Comparison of ENCODE assay signal across 13 cellular contexts in the genomic region with DNA sequence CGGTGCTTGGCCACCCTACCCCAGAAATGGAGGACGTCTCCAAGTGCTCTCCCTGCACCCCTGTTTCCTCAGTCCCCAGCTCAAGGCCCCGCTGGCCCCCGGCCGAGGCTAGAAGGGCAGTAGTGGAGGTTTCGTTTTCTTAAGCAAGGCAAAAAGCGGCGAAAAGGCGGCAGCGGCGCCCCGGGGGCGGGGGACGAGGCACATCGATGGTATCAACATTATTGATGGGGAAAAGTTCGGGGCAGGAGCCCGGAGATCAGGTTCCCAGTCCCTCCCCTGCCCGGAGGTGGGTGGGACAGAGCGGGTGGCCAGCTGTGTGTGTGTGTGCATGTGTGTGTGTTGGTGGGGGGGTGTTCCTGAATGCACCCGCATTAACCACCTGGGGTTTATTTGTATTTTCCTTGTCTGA. TPM values are rescaled to one million over a fixed set of nuclear protein-coding genes. Genes with fewer than 3 reads are reported as not detected.
DNase-seq lines count a peak whose midpoint lies in the region; TF ChIP-seq lines count a peak whose summit lies in the region.
"Had no signal": no experiment of that assay in that cellular context is flagged by ENCODE, and none has a peak within 500 bp of the region (broad histone marks: within the 10 kb centered on the region; RNA-seq: fewer than 3 reads in every experiment).

No MANE protein-coding gene starts in this region.

- H3F3A ChIP-seq in neural cell (ENCODE audit: insufficient read depth, low read length, poor library complexity, severe bottlenecking) = no peaks in the 10 kb centered on the region

- TF ChIP-seq POLR2A in esophagus squamous epithelium (IDR thresholded peaks at IDR 0.05) = no peak
- TF ChIP-seq POLR2A in lower leg skin (IDR thresholded peaks at IDR 0.05) = no peak

- DNase-seq in A673 (ENCODE audit: low spot score) = peak; percentile 22
- peak; percentile 55 for DNase-seq in HK-2 (ENCODE audit: unreplicated experiment)
- DNase-seq in esophagus squamous epithelium (lab: John Stamatoyannopoulos, UW) = no peak
- DNase-seq in stimulated activated CD4-positive, alpha-beta T cell treated with anti-CD3 and anti-CD28 coated beads, Interleukin-12 subunit alpha, Interleukin-12 subunit beta, amount 100 ng/mL, for 4 hours = no peak
- no peak for DNase-seq in amniotic stem cell (lab: John Stamatoyannopoulos, UW)
- DNase-seq in lower leg skin (ENCODE audit: low spot score in 2 of 2) = no peak
- DNase-seq in T1000 (lab: John Stamatoyannopoulos, UW) = no peak
- DNase-seq: activated CD8-positive, alpha-beta memory T cell treated with anti-CD3 and anti-CD28 coated beads, Interleukin-2, amount 50 U/mL, for 48 hours; Caco-2; HCEC 1CT; NCI-H2081 treated with DMSO at 0.1 percent for 48 hours had no signal

- H3K4me1 ChIP-seq in A673 (ENCODE audit: insufficient read depth, low read length, poor library complexity, severe bottlenecking) (peaks cover 22% of the 10 kb centered on the region), esophagus squamous epithelium (peaks cover 12 to 59% (median 26%) of the 10 kb centered on the region in 3 donors)

- H4K20me1 ChIP-seq in neural cell (ENCODE audit: insufficient read depth) = no peaks in the 10 kb centered on the region

- intact Hi-C loops in A673 (cut with micrococcal nuclease; ENCODE audit: unreplicated experiment) = loop anchor here (10.0 kb wide), 1 partner anchor 480 kb away; no protein-coding TSS in a partner anchor
- intact Hi-C loops in esophagus squamous epithelium (cut with DNase I) = no loop called here
- intact Hi-C loops in lower leg skin (cut with DNase I; ENCODE audit: low total_unique reads) = no loop called here

- H3K4me2 ChIP-seq in neural cell (ENCODE audit: low read length) = no peak overlapping the region

- POLR2A ChIA-PET in A673 (lab: Charles Lee; ENCODE audit: low non-redundant PET) = no interaction called here

- 2 to 14% methylated on average over 8 to 10 of the region's 20 CpGs for WGBS in esophagus squamous epithelium, 2 donors
- 7 to 9% methylated on average over 20 of the region's 20 CpGs for WGBS in lower leg skin, 2 donors

- no peak for TF ChIP-seq RAD21 in neural cell (conservative IDR thresholded peaks at IDR 0.05)

- H3K9ac ChIP-seq in neural cell (ENCODE audit: low read length) = no peak overlapping the region

- H3K9me2 ChIP-seq in neural cell (ENCODE audit: insufficient read depth, low read length) = no peaks in the 10 kb centered on the region

- no peaks in the 10 kb centered on the region for H3K9me3 ChIP-seq in A673 (ENCODE audit: low read depth, low read length, poor library complexity, severe bottlenecking)
- no peaks in the 10 kb centered on the region for H3K9me3 ChIP-seq in esophagus squamous epithelium
- H3K9me3 ChIP-seq in neural cell (ENCODE audit: low read length) = no peaks in the 10 kb centered on the region

- BruUV-seq in A673 (replicated peaks; lab: Mats Ljungman, UMichigan) = no TSS peak

- H3K27ac ChIP-seq in A673 (ENCODE audit: low read depth, low read length, poor library complexity, severe bottlenecking) (no peak overlapping the region), esophagus squamous epithelium (no peak overlapping the region), neural cell (ENCODE audit: low read length) (no peak overlapping the region)

- H3K79me2 ChIP-seq in neural cell (replicated peaks; ENCODE audit: insufficient read depth, low read length) = peaks cover 8% of the 10 kb centered on the region

- TF ChIP-seq EP300 in neural cell (conservative IDR thresholded peaks at IDR 0.05; ENCODE audit: poor library complexity, severe bottlenecking) = no peak

- TF ChIP-seq CTCF in A673 (conservative IDR thresholded peaks at IDR 0.05; ENCODE audit: low read depth, low read length) = no peak
- TF ChIP-seq CTCF in esophagus squamous epithelium (IDR thresholded peaks at IDR 0.05) = no peak
- TF ChIP-seq CTCF in neural cell (IDR thresholded peaks at IDR 0.05; ENCODE audit: poor library complexity, severe bottlenecking) = no peak
- no peak for TF ChIP-seq CTCF in lower leg skin (IDR thresholded peaks at IDR 0.05)

- H3K27me3 ChIP-seq in A673 (replicated peaks; ENCODE audit: insufficient read depth, low read depth, low read length, poor library complexity) (peaks cover 35% of the 10 kb centered on the region), esophagus squamous epithelium (peaks cover 29 to 100% (median 34%) of the 10 kb centered on the region in 4 donors), neural cell (ENCODE audit: insufficient read depth, low read depth, low read length) (peaks cover 71% of the 10 kb centered on the region)

- H3K36me3 ChIP-seq in A673 (ENCODE audit: insufficient read depth, low read length, poor library complexity, severe bottlenecking) = no peaks in the 10 kb centered on the region
- no peaks in the 10 kb centered on the region for H3K36me3 ChIP-seq in esophagus squamous epithelium
- no peaks in the 10 kb centered on the region for H3K36me3 ChIP-seq in neural cell (ENCODE audit: insufficient read depth, low read length)

- H2AFZ ChIP-seq in neural cell (ENCODE audit: low read depth, low read length) = no peak overlapping the region

- CTCF ChIA-PET in A673 (lab: Charles Lee) = no interaction called here

- peak overlapping the region; percentile 36 for H3K4me3 ChIP-seq in A673 (ENCODE audit: low read depth, low read length, poor library complexity, severe bottlenecking)
- H3K4me3 ChIP-seq in esophagus squamous epithelium = peak overlapping the region in 3 of 4 donors; percentile 14 to 50 (median 21)
- H3K4me3 ChIP-seq in neural cell (ENCODE audit: low read length) = no peak overlapping the region
- H3K4me3 ChIP-seq in lower leg skin (ENCODE audit: low read depth, poor library complexity, severe bottlenecking) = no peak overlapping the region

TF ChIP-seq in neural cell, 6 proteins besides CTCF, POLR2A, EP300 and RAD21:
- TF ChIP-seq POLR2AphosphoS5 (IDR thresholded peaks at IDR 0.05) (peak; percentile 9), EZH2 (IDR thresholded peaks at IDR 0.05; ENCODE audit: borderline replicate concordance, insufficient read depth, low read length, poor library complexity, severe bottlenecking) (no peak)

RNA-seq across cellular contexts. Expression of a gene that starts 4.1 kb away (rescaled TPM):
- total RNA-seq in A673 (2021) = 24.8 and 28.1 TPM in 2 replicates
- total RNA-seq in esophagus squamous epithelium = under 1 TPM in 2 of 4 donors, not detected in 2; 0.04 to 0.95 TPM
- polyA plus RNA-seq in neural cell = 0.08 and 0.22 TPM in 2 replicates
- polyA minus RNA-seq in neural cell = 0.69 and 2.4 TPM in 2 replicates
- under 1 TPM in 3 of 4 donors, not detected in 1; 0.08 to 0.29 (median 0.08) TPM for total RNA-seq in lower leg skin
- total RNA-seq: Caco-2, dermis microvascular lymphatic vessel endothelial cell had no signal

Comparison
In these comparisons a context has a peak if more than half of its experiments do, and no peak if none do; other contexts are left out.
1. DNase-seq: peak in A673 (single experiment) and HK-2 (single experiment); none in esophagus squamous epithelium (single experiment), stimulated activated CD4-positive, alpha-beta T cell treated with anti-CD3 and anti-CD28 coated beads, Interleukin-12 subunit alpha, Interleukin-12 subunit beta, amount 100 ng/mL, for 4 hours (single experiment), amniotic stem cell (single experiment), lower leg skin (0 of 2) and T1000 (single experiment).
2. H3K4me3 ChIP-seq: peak in A673 (single experiment) and esophagus squamous epithelium (3 of 4); none in neural cell (single experiment) and lower leg skin (single experiment).
3. RNA of a gene that starts 4.1 kb away (total RNA-seq): 24.8 to 28.1 TPM in A673; 0.08 to 0.29 TPM in lower leg skin and 0.04 to 0.95 TPM in esophagus squamous epithelium; every median in the first group is over 10 times any median in the second.